Comparison of ENCODE assay signal across 8 cellular contexts in the genomic region with DNA sequence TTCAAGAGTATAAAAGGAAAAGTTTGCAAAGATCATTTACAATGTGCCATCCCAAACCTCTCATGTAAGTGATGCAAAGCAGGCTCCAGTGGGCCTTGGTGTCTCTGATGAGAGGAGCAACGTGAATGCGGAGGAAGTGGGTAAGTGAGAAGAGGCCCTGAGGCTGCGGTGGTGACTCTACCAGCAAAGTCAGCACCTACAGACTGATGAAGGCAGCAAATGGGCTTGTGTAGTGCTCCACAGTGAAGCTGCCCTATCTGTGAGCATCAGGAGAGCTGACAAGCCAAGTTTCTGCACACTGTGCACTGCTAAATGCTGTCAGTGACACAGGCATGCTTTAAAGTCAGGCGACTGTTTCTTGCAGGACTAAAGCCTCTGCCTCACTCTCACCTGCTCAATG. TPM values are rescaled to one million over a fixed set of nuclear protein-coding genes. Genes with fewer than 3 reads are reported as not detected.
A peak's percentile ranks its signal among the peaks of the same experiment; 100 is the strongest.
DNase-seq lines count a peak whose midpoint lies in the region; ATAC-seq lines count a peak whose summit lies in the region.

No MANE protein-coding gene starts in this region.

- POLR2A ChIA-PET in naive thymus-derived CD8-positive, alpha-beta T cell (lab: Charles Lee), result interaction anchor here (0.6 to 5.6 kb wide), 12 partner anchors 9 to 433 kb away, joined by 3 to 61 read pairs (median 4); a partner anchor contains a TSS

- H3K4me1 Mint-ChIP-seq in CD4-positive, CD25-positive, alpha-beta regulatory T cell, result peaks cover 38 to 76% (median 59%) of the 10 kb centered on the region in 4 donors
- peaks cover 77% of the 10 kb centered on the region for H3K4me1 Mint-ChIP-seq in activated CD8-positive, alpha-beta memory T cell treated with anti-CD3 and anti-CD28 coated beads, Interleukin-2, amount 10 ng/mL, durations not matched to agents 7 days and 5 days
- peaks cover 32 to 75% (median 74%) of the 10 kb centered on the region in 4 donors for H3K4me1 Mint-ChIP-seq in naive thymus-derived CD8-positive, alpha-beta T cell

- no peaks in the 10 kb centered on the region for H3K27me3 Mint-ChIP-seq in CD4-positive, CD25-positive, alpha-beta regulatory T cell
- H3K27me3 Mint-ChIP-seq in activated CD8-positive, alpha-beta memory T cell treated with anti-CD3 and anti-CD28 coated beads, Interleukin-2, amount 10 ng/mL, durations not matched to agents 7 days and 5 days, result no peaks in the 10 kb centered on the region
- H3K27me3 Mint-ChIP-seq in naive thymus-derived CD8-positive, alpha-beta T cell, result no peaks in the 10 kb centered on the region

- peaks cover 78% of the 10 kb centered on the region for H3K4me1 ChIP-seq in CD4-positive, CD25-positive, alpha-beta regulatory T cell (ENCODE audit: control insufficient read depth, insufficient read depth, low read length, poor library complexity, severe bottlenecking)

- no peaks in the 10 kb centered on the region for H3K36me3 ChIP-seq in CD4-positive, CD25-positive, alpha-beta regulatory T cell (ENCODE audit: control insufficient read depth, insufficient read depth, low read length)

- peak overlapping the region; percentile 70 for H3K4me3 ChIP-seq in CD4-positive, CD25-positive, alpha-beta regulatory T cell (ENCODE audit: low read depth, low read length)

- H3K9me3 ChIP-seq in CD4-positive, CD25-positive, alpha-beta regulatory T cell (ENCODE audit: control insufficient read depth in 2 of 2, low read length in 2 of 2), result no peaks in the 10 kb centered on the region

- peak overlapping the region; percentile 49 to 93 (median 69) for H3K4me3 Mint-ChIP-seq in CD4-positive, CD25-positive, alpha-beta regulatory T cell
- peak overlapping the region; percentile 56 for H3K4me3 Mint-ChIP-seq in activated CD8-positive, alpha-beta memory T cell treated with anti-CD3 and anti-CD28 coated beads, Interleukin-2, amount 10 ng/mL, durations not matched to agents 7 days and 5 days
- H3K4me3 Mint-ChIP-seq in naive thymus-derived CD8-positive, alpha-beta T cell, result peak overlapping the region; percentile 31 to 83 (median 60)

- peak; percentile 57 to 95 (median 83) for DNase-seq in CD4-positive, CD25-positive, alpha-beta regulatory T cell
- peak; percentile 95 for DNase-seq in activated CD8-positive, alpha-beta memory T cell treated with anti-CD3 and anti-CD28 coated beads, Interleukin-2, amount 10 ng/mL, durations not matched to agents 7 days and 5 days
- DNase-seq in naive thymus-derived CD8-positive, alpha-beta T cell, result peak; percentile 40 to 88 (median 72)
- DNase-seq in KG1 (lab: John Stamatoyannopoulos, UW) (no peak), NCI-H2029 (lab: John Stamatoyannopoulos, UW) (no peak), DMS53 (lab: John Stamatoyannopoulos, UW) (no peak)

- peak; percentile 98 to 99 for ATAC-seq in CD4-positive, CD25-positive, alpha-beta regulatory T cell (ENCODE audit: low read depth in 2 of 2)
- peak; percentile 45 for ATAC-seq in HG02885 (IDR thresholded peaks at IDR 0.05; ENCODE audit: poor library complexity, unreplicated experiment)
- peak; percentile 90 for ATAC-seq in activated CD8-positive, alpha-beta memory T cell treated with anti-CD3 and anti-CD28 coated beads, Interleukin-2, amount 10 ng/mL, durations not matched to agents 7 days and 5 days
- ATAC-seq in naive thymus-derived CD8-positive, alpha-beta T cell, result peak; percentile 98
- ATAC-seq in HG03521 (IDR thresholded peaks at IDR 0.05; ENCODE audit: unreplicated experiment), result no peak

- H3K36me3 Mint-ChIP-seq in CD4-positive, CD25-positive, alpha-beta regulatory T cell, result no peaks in the 10 kb centered on the region
- peaks cover 13% of the 10 kb centered on the region for H3K36me3 Mint-ChIP-seq in activated CD8-positive, alpha-beta memory T cell treated with anti-CD3 and anti-CD28 coated beads, Interleukin-2, amount 10 ng/mL, durations not matched to agents 7 days and 5 days
- no peaks in the 10 kb centered on the region for H3K36me3 Mint-ChIP-seq in naive thymus-derived CD8-positive, alpha-beta T cell

- CTCF ChIA-PET in activated CD8-positive, alpha-beta memory T cell treated with anti-CD3 and anti-CD28 coated beads, Interleukin-2, amount 10 ng/mL, durations not matched to agents 7 days and 5 days (lab: Charles Lee), result interaction anchor here (0.9 to 9.6 kb wide), 7 partner anchors 10 to 96 kb away, joined by 3 to 102 read pairs (median 5); a partner anchor contains a TSS

- H3K27ac ChIP-seq in CD4-positive, CD25-positive, alpha-beta regulatory T cell (ENCODE audit: insufficient read depth, low read length, poor library complexity, severe bottlenecking), result peak overlapping the region; percentile 77

- H3K27ac Mint-ChIP-seq in CD4-positive, CD25-positive, alpha-beta regulatory T cell, result peak overlapping the region; percentile 77 to 96 (median 94)
- H3K27ac Mint-ChIP-seq in activated CD8-positive, alpha-beta memory T cell treated with anti-CD3 and anti-CD28 coated beads, Interleukin-2, amount 10 ng/mL, durations not matched to agents 7 days and 5 days, result peak overlapping the region; percentile 96
- peak overlapping the region; percentile 80 to 97 (median 89) for H3K27ac Mint-ChIP-seq in naive thymus-derived CD8-positive, alpha-beta T cell

- H3K27me3 ChIP-seq in CD4-positive, CD25-positive, alpha-beta regulatory T cell (ENCODE audit: control insufficient read depth, insufficient read depth, low read length), result no peaks in the 10 kb centered on the region

- H3K9me3 Mint-ChIP-seq in CD4-positive, CD25-positive, alpha-beta regulatory T cell, result peaks cover 0 to 1% (median 0%) of the 10 kb centered on the region in 7 donors
- H3K9me3 Mint-ChIP-seq in activated CD8-positive, alpha-beta memory T cell treated with anti-CD3 and anti-CD28 coated beads, Interleukin-2, amount 10 ng/mL, durations not matched to agents 7 days and 5 days (ENCODE audit: low read depth), result no peaks in the 10 kb centered on the region
- H3K9me3 Mint-ChIP-seq in naive thymus-derived CD8-positive, alpha-beta T cell, result no peaks in the 10 kb centered on the region

RNA-seq across cellular contexts. Expression of a gene that starts 15.6 kb away (rescaled TPM):
- 143 TPM for total RNA-seq in CD4-positive, CD25-positive, alpha-beta regulatory T cell
- 10 to 100 TPM; 72.8 to 91.3 (median 78.2) TPM for polyA plus RNA-seq in CD4-positive, CD25-positive, alpha-beta regulatory T cell
- total RNA-seq in activated CD8-positive, alpha-beta memory T cell treated with anti-CD3 and anti-CD28 coated beads, Interleukin-2, amount 10 ng/mL, durations not matched to agents 7 days and 5 days, result 100 to 1,000 TPM; 161 to 224 TPM
- total RNA-seq in naive thymus-derived CD8-positive, alpha-beta T cell, result 100 to 1,000 TPM; 124 to 130 TPM
- polyA plus RNA-seq in naive thymus-derived CD8-positive, alpha-beta T cell, result 10 to 100 TPM; 43.4 to 53.9 (median 50.0) TPM

Comparison
In these comparisons a context has a peak if more than half of its experiments do, and no peak if none do; other contexts are left out.
1. DNase-seq: peak in CD4-positive, CD25-positive, alpha-beta regulatory T cell (3 of 3), activated CD8-positive, alpha-beta memory T cell treated with anti-CD3 and anti-CD28 coated beads, Interleukin-2, amount 10 ng/mL, durations not matched to agents 7 days and 5 days (single experiment) and naive thymus-derived CD8-positive, alpha-beta T cell (10 of 10); none in KG1 (single experiment), NCI-H2029 (single experiment) and DMS53 (single experiment).
2. Peak in every context shown above with its lines, with median percentiles within 50 percentile points of each other: H3K27ac Mint-ChIP-seq and H3K4me3 Mint-ChIP-seq.